In the genomic region with DNA sequence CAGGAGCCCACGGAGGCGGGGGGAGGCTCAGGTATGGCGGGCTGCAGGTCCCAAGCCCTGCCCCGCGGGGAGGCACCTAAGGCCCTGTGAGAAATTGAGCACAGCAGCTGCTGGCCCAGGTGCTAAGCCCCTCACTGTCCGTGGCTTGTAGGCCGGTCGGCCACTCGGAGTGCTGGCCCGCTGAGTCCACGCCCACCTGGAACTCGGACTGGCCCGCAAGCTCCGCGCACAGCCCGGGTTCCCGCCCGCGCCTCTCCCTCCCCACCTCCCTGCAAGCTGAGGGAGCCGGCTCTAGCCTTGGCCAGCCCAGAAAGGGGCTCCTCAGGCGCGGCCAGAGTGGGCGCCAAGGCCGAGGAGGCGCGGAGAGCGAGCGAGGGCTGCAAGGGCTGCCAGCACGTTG, we compare ENCODE assay signal across 16 cellular contexts. TPM values are rescaled to one million over a fixed set of nuclear protein-coding genes. Genes with fewer than 3 reads are reported as not detected.
DNase-seq lines count a peak whose midpoint lies in the region; ATAC-seq, FAIRE-seq and TF ChIP-seq lines count a peak whose summit lies in the region.
"Had no signal": no experiment of that assay in that cellular context is flagged by ENCODE, and none has a peak within 500 bp of the region (broad histone marks: within the 10 kb centered on the region; RNA-seq: fewer than 3 reads in every experiment).

No MANE protein-coding gene starts in this region.

- no peak overlapping the region for H3K4me2 ChIP-seq in GM23248 (ENCODE audit: unreplicated experiment)
- H3K4me2 ChIP-seq: BLaER1 had no signal

- H3K27me3 ChIP-seq in heart right ventricle = peaks cover 0 to 3% (median 0%) of the 10 kb centered on the region in 7 donors
- peaks cover 16% of the 10 kb centered on the region; the same call in 1 of the 2 replicates for H3K27me3 ChIP-seq in GM23248 (replicated peaks; ENCODE audit: insufficient read depth)
- H3K27me3 ChIP-seq: BLaER1 had no signal

- H3K9ac ChIP-seq in kidney (ENCODE audit: low read length in 2 of 2) = no peak overlapping the region
- no peak overlapping the region for H3K9ac ChIP-seq in GM23248
- H3K9ac ChIP-seq: BLaER1 had no signal

- peaks cover 0 to 29% (median 12%) of the 10 kb centered on the region in 11 donors for H3K9me3 ChIP-seq in heart right ventricle
- H3K9me3 ChIP-seq in HEK293 (ENCODE audit: control insufficient read depth, insufficient read depth, low read depth, low read length) = no peaks in the 10 kb centered on the region
- H3K9me3 ChIP-seq in kidney (ENCODE audit: control insufficient read depth in 1 of 2, low read length in 2 of 2) = no peaks in the 10 kb centered on the region
- no peaks in the 10 kb centered on the region for H3K9me3 ChIP-seq in GM23248 (ENCODE audit: low read depth)
- H3K9me3 ChIP-seq: HAP-1 had no signal

- no peak overlapping the region for H3K4me3 ChIP-seq in heart right ventricle
- H3K4me3 ChIP-seq in HEK293 (ENCODE audit: low read depth, low read length) = no peak overlapping the region
- H3K4me3 ChIP-seq in kidney (ENCODE audit: low read length in 2 of 2) = no peak overlapping the region
- no peak overlapping the region for H3K4me3 ChIP-seq in GM23248
- H3K4me3 ChIP-seq: BLaER1, HAP-1 had no signal

- H3K4me1 ChIP-seq in heart right ventricle (peaks cover 0 to 21% (median 12%) of the 10 kb centered on the region in 9 donors), HEK293 (ENCODE audit: control insufficient read depth, insufficient read depth, low read length) (no peaks in the 10 kb centered on the region), kidney (ENCODE audit: control insufficient read depth in 1 of 2, insufficient read depth in 1 of 2, low read depth in 1 of 2, low read length in 2 of 2) (no peaks in the 10 kb centered on the region), GM23248 (ENCODE audit: insufficient read depth) (no peaks in the 10 kb centered on the region)
- H3K4me1 ChIP-seq: HAP-1 had no signal

- no peak for FAIRE-seq in kidney (lab: Jason Lieb, UNC)
- FAIRE-seq: GM12892 had no signal

- TF ChIP-seq CTCF in heart right ventricle (IDR thresholded peaks at IDR 0.05) (no peak), HEK293 (tag by site-specific recombination; IDR thresholded peaks at IDR 0.05) (no peak), kidney (IDR thresholded peaks at IDR 0.05; ENCODE audit: borderline replicate concordance, extremely low read depth, insufficient read depth) (no peak), GM13977 (IDR thresholded peaks at IDR 0.05; ENCODE audit: extremely low read depth, insufficient read depth, missing control alignments) (no peak)

- no peaks in the 10 kb centered on the region for H3K79me2 ChIP-seq in GM23248 (ENCODE audit: insufficient read depth)

- CTCF ChIA-PET in HEK293 (lab: Yijun Ruan, JAX) = no interaction called here

- H3F3A ChIP-seq in GM23248 (ENCODE audit: insufficient read depth) = no peaks in the 10 kb centered on the region

- H4K20me1 ChIP-seq in GM23248 (ENCODE audit: insufficient read depth) = no peaks in the 10 kb centered on the region
- H4K20me1 ChIP-seq: BLaER1 had no signal

- H3K9me2 ChIP-seq in GM23248 (ENCODE audit: insufficient read depth) = no peaks in the 10 kb centered on the region

- WGBS in heart right ventricle, 2 donors = 97% methylated on average over 29 of the region's 29 CpGs
- 97 to 99% methylated on average over 14 to 29 of the region's 29 CpGs for WGBS in GM23248 (ENCODE audit: low coverage in 1 of 2, low lambda C conversion rate in 2 of 2, missing lambda C conversion rate in 2 of 2), 2 experiments

- intact Hi-C loops in left ventricle myocardium superior (cut with micrococcal nuclease) (no loop called here), heart right ventricle (cut with DNase I) (loop anchor here in 2 of 10 donors (2.0 to 5.0 kb wide), 2 partner anchors 116 kb away; a partner anchor contains a TSS), kidney (cut with DNase I) (no loop called here)

- H2AFZ ChIP-seq in GM23248 = no peak overlapping the region

- no peaks in the 10 kb centered on the region for H3K36me3 ChIP-seq in heart right ventricle
- no peaks in the 10 kb centered on the region for H3K36me3 ChIP-seq in HEK293 (ENCODE audit: control insufficient read depth in 2 of 2, insufficient read depth in 1 of 2, low read length in 2 of 2)
- H3K36me3 ChIP-seq in kidney (ENCODE audit: control insufficient read depth in 1 of 2, insufficient read depth in 2 of 2, low read length in 2 of 2) = no peaks in the 10 kb centered on the region
- no peaks in the 10 kb centered on the region for H3K36me3 ChIP-seq in GM23248 (ENCODE audit: low read depth)
- H3K36me3 ChIP-seq: BLaER1, HAP-1 had no signal

- in situ Hi-C loops in GM13977 (cut with MboI; ENCODE audit: low pct_unique_long_range_greater_than_20kb, low sequenced_read_pairs, unreplicated experiment) = no loop called here
- in situ Hi-C loops in GM23248 (cut with MboI) = no loop called here

- POLR2A ChIA-PET in HEK293 (lab: Yijun Ruan, JAX) = interaction anchor here (0.6 to 0.7 kb wide), 2 partner anchors 13 to 115 kb away, joined by 4 read pairs; a partner anchor contains a TSS

- ATAC-seq in left ventricle myocardium superior = no peak
- no peak for ATAC-seq in heart right ventricle

- H3K27ac ChIP-seq in heart right ventricle (no peak overlapping the region), HEK293 (ENCODE audit: extremely low read depth, low read depth, low read length) (no peak overlapping the region), kidney (ENCODE audit: low read depth in 2 of 2, low read length in 2 of 2) (no peak overlapping the region), GM23248 (no peak overlapping the region)
- H3K27ac ChIP-seq: BLaER1 had no signal

- DNase-seq in left ventricle myocardium superior = peak; percentile 37
- no peak for DNase-seq in heart right ventricle
- peak; percentile 75 for DNase-seq in kidney
- no peak for DNase-seq in GM13977 (ENCODE audit: low spot score)
- no peak for DNase-seq in NCI-H2196 treated with DMSO at 0.1 percent for 48 hours (lab: John Stamatoyannopoulos, UW; ENCODE audit: unreplicated experiment)
- no peak for DNase-seq in GM23248
- DNase-seq: 8988T; CD4-positive, alpha-beta memory T cell; DMS153; DMS79; GDM1; GOT3 had no signal

TF ChIP-seq in HEK293, 187 proteins besides CTCF, POLR2A, EP300 and RAD21:
- TF ChIP-seq ZNF221 (tag by site-specific recombination; IDR thresholded peaks at IDR 0.05; ENCODE audit: borderline replicate concordance) (no peak), ZNF202 (tag by site-specific recombination; IDR thresholded peaks at IDR 0.05; ENCODE audit: borderline replicate concordance) (0 out of 2 replicates have a peak, but pooled peaks have one; percentile 24)

RNA-seq across cellular contexts. Expression of a gene that starts 12.2 kb away (rescaled TPM):
- total RNA-seq in left ventricle myocardium superior (1.1 TPM), heart right ventricle (1 to 10 TPM in 3 of 10 donors, under 1 TPM in 7; 0.49 to 1.8 (median 0.83) TPM), kidney (3.7 TPM)
- polyA plus RNA-seq in heart right ventricle (1 to 10 TPM; 1.1 to 4.0 TPM), kidney (ENCODE audit: insufficient read depth, low read depth, low replicate concordance) (1.7 TPM), GM23248 (2016; fragmentation: Nextera tagmentation; extraction: Ambion mirVana) (0.47 and 0.50 TPM in 2 replicates)
- 0.38 and 0.54 TPM in 2 replicates for total RNA-seq in GM23248 (2014; rRNA removed; shearing (Covaris generic))

RNA-seq across cellular contexts. Expression of a gene that starts 59.7 kb away (rescaled TPM):
- total RNA-seq in left ventricle myocardium superior (34.4 TPM), heart right ventricle (10 to 100 TPM; 25.8 to 41.0 (median 30.6) TPM), kidney (35.6 TPM)
- polyA plus RNA-seq in heart right ventricle (10 to 100 TPM; 14.1 to 18.5 TPM), kidney (ENCODE audit: insufficient read depth, low read depth, low replicate concordance) (17.9 TPM), GM23248 (2016; fragmentation: Nextera tagmentation; extraction: Ambion mirVana) (26.8 and 27.9 TPM in 2 replicates)
- total RNA-seq in GM23248 (2014; rRNA removed; shearing (Covaris generic)) = 68.0 and 76.9 TPM in 2 replicates

Comparison
In these comparisons a context has a peak if more than half of its experiments do, and no peak if none do; other contexts are left out.
1. DNase-seq: peak in left ventricle myocardium superior (single experiment) and kidney (single experiment); none in heart right ventricle (0 of 2), GM13977 (single experiment), NCI-H2196 treated with DMSO at 0.1 percent for 48 hours (single experiment) and GM23248 (single experiment).